8 cellular contexts compared by ENCODE assay signal in the genomic region with DNA sequence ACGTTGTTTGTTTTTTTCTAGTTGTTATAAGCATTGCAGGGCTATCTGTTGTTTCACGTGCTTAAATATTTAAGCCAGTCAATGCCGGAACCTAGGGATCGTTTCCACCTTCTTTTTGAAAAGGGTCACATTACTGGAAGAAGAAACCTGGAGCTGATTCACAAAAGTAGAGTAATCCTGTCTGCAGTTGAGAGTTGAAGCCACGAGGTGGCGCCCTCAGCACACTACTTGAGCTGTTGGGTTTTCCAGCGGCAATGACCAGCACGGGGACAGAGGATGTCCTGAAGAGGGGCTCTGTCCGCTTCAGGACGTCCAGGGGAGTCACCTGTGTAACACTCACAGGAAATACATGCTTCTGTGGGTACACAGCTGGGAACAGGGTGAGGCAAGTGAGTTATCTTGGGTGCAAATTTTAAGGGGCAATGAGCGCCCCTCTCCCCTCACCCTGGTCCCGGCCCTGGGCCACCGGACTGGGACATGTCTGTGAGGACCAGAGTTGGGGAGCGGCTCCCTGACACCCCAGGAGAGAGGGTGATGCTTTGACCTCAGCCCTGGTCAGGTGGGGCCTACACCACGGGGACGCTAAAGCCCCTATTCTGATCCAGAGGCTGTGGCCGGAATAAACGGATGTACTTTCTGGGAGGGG. TPM values are rescaled to one million over a fixed set of nuclear protein-coding genes. Genes with fewer than 3 reads are reported as not detected.
DNase-seq lines count a peak whose midpoint lies in the region; ATAC-seq and TF ChIP-seq lines count a peak whose summit lies in the region.

No MANE protein-coding gene starts in this region.

- peak; percentile 69 for DNase-seq in EL
- peak; percentile 60 for DNase-seq in LHCN-M2 (ENCODE audit: low read depth)
- DNase-seq in amniotic stem cell (lab: John Stamatoyannopoulos, UW), result peak; percentile 16
- peak; percentile 87 for DNase-seq in left ventricle myocardium superior
- DNase-seq in renal cortical epithelial cell (ENCODE audit: low read depth), result peak; percentile 48

- intact Hi-C loops in left ventricle myocardium superior (cut with micrococcal nuclease), result loop anchor here (10.0 kb wide), 1 partner anchor 294 kb away; no protein-coding TSS in a partner anchor

- no peak for ATAC-seq in SK-N-SH treated with all-trans-retinoic acid at 6 μM for 48 hours
- ATAC-seq in left ventricle myocardium superior, result no peak
- ATAC-seq in GM21390 (IDR thresholded peaks at IDR 0.05; ENCODE audit: unreplicated experiment), result no peak
- ATAC-seq in HG02571 (IDR thresholded peaks at IDR 0.05; ENCODE audit: unreplicated experiment), result no peak

TF ChIP-seq in SK-N-SH treated with all-trans-retinoic acid at 6 μM for 48 hours, 23 proteins besides CTCF, POLR2A, EP300 and RAD21:
- TF ChIP-seq ARNTL (CRISPR knock-in tag; IDR thresholded peaks at IDR 0.05; ENCODE audit: borderline replicate concordance, low read depth) (no peak), TCF4 (CRISPR knock-in tag; IDR thresholded peaks at IDR 0.05; ENCODE audit: borderline replicate concordance) (no peak), ISL1 (CRISPR knock-in tag; IDR thresholded peaks at IDR 0.05) (no peak), ZNF70 (CRISPR knock-in tag; IDR thresholded peaks at IDR 0.05) (peak; percentile 100), OSR1 (CRISPR knock-in tag; IDR thresholded peaks at IDR 0.05) (no peak)

RNA-seq across cellular contexts. Expression of a gene that starts 26.3 kb away (rescaled TPM):
- not detected in 2 replicates for total RNA-seq in LHCN-M2 (2014; rRNA removed)
- not detected for polyA plus RNA-seq in LHCN-M2 (2012)
- total RNA-seq in left ventricle myocardium superior, result 1.6 TPM
- total RNA-seq in renal cortical epithelial cell, result under 0.01 TPM in 1 of 2 replicates, not detected in the other

RNA-seq across cellular contexts. Expression of a gene that starts 53.5 kb away (rescaled TPM):
- total RNA-seq in LHCN-M2 (2014; rRNA removed) (255 and 312 TPM in 2 replicates), left ventricle myocardium superior (3.4 TPM), renal cortical epithelial cell (19.7 and 39.2 TPM in 2 replicates)
- polyA plus RNA-seq in LHCN-M2 (2012), result 102 TPM

Comparison
In these comparisons a context has a peak if more than half of its experiments do, and no peak if none do; other contexts are left out.
1. DNase-seq: peak in every context shown above with its lines; median percentile 87 in left ventricle myocardium superior; 69 in EL; 60 in LHCN-M2; 48 in renal cortical epithelial cell; 16 in amniotic stem cell.